Comparison of ENCODE assay signal across 9 cellular contexts in the genomic region with DNA sequence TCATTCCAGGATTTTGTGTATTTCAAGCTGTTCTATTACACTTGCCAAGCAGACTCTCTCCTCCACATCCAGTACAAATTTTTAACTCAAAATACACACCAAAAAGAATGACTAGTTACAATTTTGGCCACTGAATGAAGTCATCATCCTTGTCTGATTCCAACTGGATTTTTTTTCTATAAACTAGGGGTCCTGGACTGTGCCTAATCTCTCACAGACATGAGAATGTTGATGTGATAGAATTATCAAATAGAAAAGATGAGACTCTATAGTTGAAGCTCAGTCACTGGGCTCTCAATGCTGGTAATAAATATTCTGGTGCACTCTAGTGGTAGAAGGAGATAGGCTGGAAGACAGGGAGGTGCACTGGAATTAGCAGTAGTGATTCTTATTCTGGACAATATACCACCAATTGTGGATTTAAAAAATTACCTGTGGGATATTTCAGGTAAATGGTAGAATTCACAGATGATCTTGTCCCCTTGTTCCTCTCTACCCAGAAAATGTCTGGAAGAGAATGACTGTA.
DNase-seq lines count a peak whose midpoint lies in the region; ATAC-seq, FAIRE-seq and TF ChIP-seq lines count a peak whose summit lies in the region.
"Had no signal": no experiment of that assay in that cellular context is flagged by ENCODE, and none has a peak within 500 bp of the region (broad histone marks: within the 10 kb centered on the region; RNA-seq: fewer than 3 reads in every experiment).

No MANE protein-coding gene starts in this region.

- no peaks in the 10 kb centered on the region for H4K20me1 ChIP-seq in mammary epithelial cell (ENCODE audit: insufficient read depth, low read length)

- H3K9me3 ChIP-seq in mammary epithelial cell (replicated peaks; ENCODE audit: insufficient read depth, low read length) (no peaks in the 10 kb centered on the region), neuronal stem cell (replicated peaks in 1 of 2; ENCODE audit: control insufficient read depth in 2 of 2, insufficient read depth in 1 of 2, low read depth in 1 of 2, low read length in 2 of 2) (no peaks in the 10 kb centered on the region)

- H3K9ac ChIP-seq in mammary epithelial cell (ENCODE audit: insufficient read depth, low read length) (no peak overlapping the region), neuronal stem cell (ENCODE audit: low read depth, low read length, poor library complexity) (no peak overlapping the region)

- ATAC-seq in GM19395 (IDR thresholded peaks at IDR 0.05; ENCODE audit: unreplicated experiment) (no peak), HG02642 (IDR thresholded peaks at IDR 0.05; ENCODE audit: poor library complexity, unreplicated experiment) (no peak)

- H2AK5ac ChIP-seq in neuronal stem cell (ENCODE audit: low read depth, low read length), result no peak overlapping the region

- H3K36me3 ChIP-seq in mammary epithelial cell (ENCODE audit: insufficient read depth, low read length), result no peaks in the 10 kb centered on the region
- H3K36me3 ChIP-seq in neuronal stem cell (replicated peaks in 1 of 2; ENCODE audit: control insufficient read depth in 2 of 2, insufficient read depth in 2 of 2, low read length in 2 of 2), result no peaks in the 10 kb centered on the region

- no TSS peak for BruUV-seq in mammary epithelial cell (replicated peaks; lab: Mats Ljungman, UMichigan)

- H3K18ac ChIP-seq in neuronal stem cell (ENCODE audit: low read length), result no peak overlapping the region

- POLR2A ChIA-PET in GM10248 (lab: Yijun Ruan, JAX), result no interaction called here

- no peak overlapping the region for H4K91ac ChIP-seq in neuronal stem cell (ENCODE audit: low read depth, low read length, poor library complexity)

- H3K27ac ChIP-seq in mammary epithelial cell (ENCODE audit: insufficient read depth, low read depth, low read length), result no peak overlapping the region
- H3K27ac ChIP-seq in neuronal stem cell (replicated peaks; ENCODE audit: low read length), result no peak overlapping the region

- DNase-seq in GM10248 (ENCODE audit: extremely low spot score), result no peak
- peak; percentile 35 for DNase-seq in NCI-H1092 (lab: John Stamatoyannopoulos, UW)
- peak; percentile 31 for DNase-seq in mammary epithelial cell
- DNase-seq in neuronal stem cell (ENCODE audit: low spot score), result peak; percentile 4
- no peak for DNase-seq in H54 (ENCODE audit: insufficient read length, low spot score)
- DNase-seq in NCI-H1436 (lab: John Stamatoyannopoulos, UW), result no peak

- H3K14ac ChIP-seq in neuronal stem cell (ENCODE audit: low read length), result no peak overlapping the region

- H3K4me2 ChIP-seq in mammary epithelial cell (ENCODE audit: insufficient read depth, low read depth, low read length), result no peak overlapping the region
- H3K4me2 ChIP-seq in neuronal stem cell (ENCODE audit: insufficient read depth, low read length, poor library complexity, severe bottlenecking), result no peak overlapping the region

- dilution Hi-C loops in mammary epithelial cell (cut with HindIII; ENCODE audit: low sequenced_read_pairs), result no loop called here

- TF ChIP-seq CTCF in GM10248 (IDR thresholded peaks at IDR 0.05; ENCODE audit: control extremely low read depth, extremely low read depth, low read depth, missing control alignments), result peak; percentile 25
- peak; percentile 83 to 84 for TF ChIP-seq CTCF in mammary epithelial cell (conservative IDR thresholded peaks at IDR 0.05 in 1 of 2, IDR thresholded peaks at IDR 0.05 in 1 of 2; ENCODE audit: extremely low read depth in 1 of 2, insufficient read depth in 1 of 2, low read depth in 1 of 2, low read length in 2 of 2)

- H3K4ac ChIP-seq in neuronal stem cell (ENCODE audit: low read length), result no peak overlapping the region

- H2BK5ac ChIP-seq in neuronal stem cell (ENCODE audit: low read length), result no peak overlapping the region

- H2AFZ ChIP-seq in mammary epithelial cell (ENCODE audit: low read depth, low read length), result no peak overlapping the region
- H2AFZ ChIP-seq in neuronal stem cell (ENCODE audit: low read length), result no peak overlapping the region

- no peak overlapping the region for H3K23ac ChIP-seq in neuronal stem cell (ENCODE audit: low read depth, low read length, poor library complexity)

- no peaks in the 10 kb centered on the region for H3K79me2 ChIP-seq in mammary epithelial cell (ENCODE audit: insufficient read depth, low read length)

- H2BK12ac ChIP-seq in neuronal stem cell (ENCODE audit: low read length), result no peak overlapping the region

- H3K27me3 ChIP-seq in mammary epithelial cell (ENCODE audit: insufficient read depth, low read length) (no peaks in the 10 kb centered on the region), neuronal stem cell (ENCODE audit: control insufficient read depth in 3 of 3, insufficient read depth in 3 of 3, low read depth in 1 of 3, low read length in 3 of 3) (no peaks in the 10 kb centered on the region)

- H4K8ac ChIP-seq in neuronal stem cell (ENCODE audit: low read depth, low read length), result no peak overlapping the region

- peaks cover 13% of the 10 kb centered on the region for H3K4me1 ChIP-seq in mammary epithelial cell (ENCODE audit: insufficient read depth, low read length)
- H3K4me1 ChIP-seq in neuronal stem cell (ENCODE audit: control insufficient read depth in 2 of 2, insufficient read depth in 1 of 2, low read depth in 1 of 2, low read length in 2 of 2), result no peaks in the 10 kb centered on the region

- CTCF ChIA-PET in GM10248 (lab: Yijun Ruan, JAX) (interaction anchor here (1.6 to 1.9 kb wide), 2 partner anchors 18 to 205 kb away, joined by 5 read pairs; no protein-coding TSS in a partner anchor), mammary epithelial cell (lab: Charles Lee; ENCODE audit: low non-redundant PET) (interaction anchor here (0.6 kb wide), 3 partner anchors 187 to 267 kb away, joined by 3 to 5 read pairs (median 3); no protein-coding TSS in a partner anchor)

- H3K4me3 ChIP-seq in mammary epithelial cell (replicated peaks in 1 of 3; ENCODE audit: insufficient read depth in 1 of 3, low read depth in 2 of 3, low read length in 3 of 3), result no peak overlapping the region
- no peak overlapping the region for H3K4me3 ChIP-seq in neuronal stem cell (ENCODE audit: low read length in 2 of 2)

- in situ Hi-C loops in mammary epithelial cell (cut with MboI; ENCODE audit: low sequenced_read_pairs in 2 of 2), result loop anchor here (10.0 kb wide), 2 partner anchors 115 to 205 kb away; partner anchors contain the start of gene SLC17A6 (in 1 of the 2)

- TF ChIP-seq POLR2A in H54 (IDR thresholded peaks at IDR 0.05; ENCODE audit: low read depth, low read length), result no peak

- no peak for FAIRE-seq in H54 (lab: Jason Lieb, UNC)
- FAIRE-seq: frontal cortex had no signal

- no peak overlapping the region for H2BK15ac ChIP-seq in neuronal stem cell (ENCODE audit: low read length)

- H2BK120ac ChIP-seq in neuronal stem cell (ENCODE audit: low read depth, low read length), result no peak overlapping the region

- intact Hi-C loops in mammary epithelial cell (cut with micrococcal nuclease), result loop anchor here (1.0 to 5.0 kb wide), 4 partner anchors 67 to 247 kb away; no protein-coding TSS in a partner anchor

- no peaks in the 10 kb centered on the region for H3K79me1 ChIP-seq in neuronal stem cell (ENCODE audit: low read depth, low read length)

Comparison
In these comparisons a context has a peak if more than half of its experiments do, and no peak if none do; other contexts are left out.
1. DNase-seq: peak in NCI-H1092 (single experiment), mammary epithelial cell (single experiment) and neuronal stem cell (single experiment); none in GM10248 (single experiment), H54 (single experiment) and NCI-H1436 (single experiment).